9 cellular contexts compared by ENCODE assay signal in the genomic region with DNA sequence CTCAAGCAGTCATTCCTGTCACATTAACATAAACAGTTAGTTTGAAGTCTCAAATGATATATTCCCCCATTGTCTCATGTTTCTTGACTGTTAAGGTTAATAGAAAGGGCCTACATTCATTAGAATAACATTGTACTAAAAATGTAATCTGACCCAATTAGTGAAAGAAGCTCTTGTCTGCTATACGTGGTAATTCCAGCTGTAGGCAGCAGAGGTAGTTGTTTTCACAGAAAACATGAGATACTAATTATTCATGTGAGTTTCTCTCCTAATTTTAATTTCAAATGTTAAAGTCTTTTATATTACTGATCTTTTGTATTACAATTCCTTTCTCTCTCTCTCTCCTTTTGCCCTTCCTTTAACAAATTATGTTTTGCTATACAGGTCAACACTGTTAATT. TPM values are rescaled to one million over a fixed set of nuclear protein-coding genes. Genes with fewer than 3 reads are reported as not detected.
DNase-seq lines count a peak whose midpoint lies in the region; ATAC-seq and TF ChIP-seq lines count a peak whose summit lies in the region.
"Had no signal": no experiment of that assay in that cellular context is flagged by ENCODE, and none has a peak within 500 bp of the region (broad histone marks: within the 10 kb centered on the region; RNA-seq: fewer than 3 reads in every experiment).

No MANE protein-coding gene starts in this region.

- H3K27me3 ChIP-seq in GM23248 (replicated peaks; ENCODE audit: insufficient read depth) (no peaks in the 10 kb centered on the region), PC-9 (ENCODE audit: insufficient read depth, low read depth) (no peaks in the 10 kb centered on the region), spleen (replicated peaks in 1 of 7) (no peaks in the 10 kb centered on the region)

- H3F3A ChIP-seq in GM23248 (ENCODE audit: insufficient read depth), result no peaks in the 10 kb centered on the region
- H3F3A ChIP-seq in PC-9 (ENCODE audit: insufficient read depth, low read depth), result no peaks in the 10 kb centered on the region

- WGBS in GM23248 (ENCODE audit: low coverage in 1 of 2, low lambda C conversion rate in 2 of 2, missing lambda C conversion rate in 2 of 2), 2 experiments, result 4 to 5% methylated on average over 1 of the region's 1 CpG
- WGBS in spleen, 5 donors, result 0 to 15% (median 7%) methylated on average over 1 of the region's 1 CpG

- BruUV-seq in PC-9 (replicated peaks; lab: Mats Ljungman, UMichigan), result no TSS peak

- intact Hi-C loops in PC-9 (cut with micrococcal nuclease; ENCODE audit: unreplicated experiment), result loop anchor here (1.0 kb wide), 1 partner anchor 645 kb away; no protein-coding TSS in a partner anchor
- intact Hi-C loops in spleen (cut with DNase I; ENCODE audit: low total_unique reads), result no loop called here

- H2AFZ ChIP-seq in GM23248, result 0 out of 2 replicates have a peak overlapping the region, but pooled peaks have one; percentile 32
- no peak overlapping the region for H2AFZ ChIP-seq in PC-9

- H3K4me2 ChIP-seq in GM23248 (ENCODE audit: unreplicated experiment) (no peak overlapping the region), PC-9 (no peak overlapping the region)

- no peaks in the 10 kb centered on the region for H3K36me3 ChIP-seq in GM23248 (ENCODE audit: low read depth)
- H3K36me3 ChIP-seq in PC-9 (ENCODE audit: low read depth), result no peaks in the 10 kb centered on the region
- no peaks in the 10 kb centered on the region for H3K36me3 ChIP-seq in spleen

- peak; percentile 67 for TF ChIP-seq CTCF in PC-9 (conservative IDR thresholded peaks at IDR 0.05)
- TF ChIP-seq CTCF in spleen (IDR thresholded peaks at IDR 0.05 in 8 of 11, conservative IDR thresholded peaks at IDR 0.05 in 3 of 11), result peak in 9 of 11 experiments; percentile 10 to 55 (median 39)

- H3K9me3 ChIP-seq in GM23248 (ENCODE audit: low read depth) (no peaks in the 10 kb centered on the region), PC-9 (ENCODE audit: insufficient read depth, low read depth) (no peaks in the 10 kb centered on the region), spleen (no peaks in the 10 kb centered on the region)

- H3K4me3 ChIP-seq in GM23248, result no peak overlapping the region
- H3K4me3 ChIP-seq in PC-9, result no peak overlapping the region
- no peak overlapping the region for H3K4me3 ChIP-seq in spleen

- H4K20me1 ChIP-seq in GM23248 (ENCODE audit: insufficient read depth) (no peaks in the 10 kb centered on the region), PC-9 (ENCODE audit: insufficient read depth) (no peaks in the 10 kb centered on the region)

- no peak overlapping the region for H3K9ac ChIP-seq in GM23248

- POLR2A ChIA-PET in PC-9 (lab: Charles Lee; ENCODE audit: unreplicated experiment), result interaction anchor here (0.6 to 0.7 kb wide), 2 partner anchors 53 to 510 kb away, joined by 3 to 5 read pairs; no protein-coding TSS in a partner anchor

- H3K4me1 ChIP-seq in GM23248 (ENCODE audit: insufficient read depth) (no peaks in the 10 kb centered on the region), PC-9 (replicated peaks; ENCODE audit: insufficient read depth) (no peaks in the 10 kb centered on the region), spleen (no peaks in the 10 kb centered on the region)

- peak; percentile 43 for DNase-seq in AG20443 (ENCODE audit: low spot score)
- DNase-seq in GM23248, result peak; percentile 64
- no peak for DNase-seq in PC-9
- DNase-seq in fibroblast of peridontal ligament (ENCODE audit: extremely low read depth), result peak; percentile 60
- no peak for DNase-seq in spleen
- no peak for DNase-seq in HuH-7.5 (ENCODE audit: low spot score)
- DNase-seq in activated T-cell treated with anti-CD3 and anti-CD28 coated beads, Interleukin-2, amount 50 U/mL, for 1 hour, result no peak

- ATAC-seq in HG02588 (IDR thresholded peaks at IDR 0.05; ENCODE audit: unreplicated experiment), result no peak
- ATAC-seq: effector memory CD8-positive, alpha-beta T cell had no signal

- no peaks in the 10 kb centered on the region for H3K9me2 ChIP-seq in GM23248 (ENCODE audit: insufficient read depth)
- H3K9me2 ChIP-seq in PC-9 (ENCODE audit: insufficient read depth), result no peaks in the 10 kb centered on the region

- TF ChIP-seq POLR2A in spleen (IDR thresholded peaks at IDR 0.05), result no peak

- in situ Hi-C loops in GM23248 (cut with MboI), result no loop called here

- no peaks in the 10 kb centered on the region for H3K79me2 ChIP-seq in GM23248 (ENCODE audit: insufficient read depth)
- no peaks in the 10 kb centered on the region for H3K79me2 ChIP-seq in PC-9 (ENCODE audit: low read depth)

- H3K27ac ChIP-seq in GM23248 (no peak overlapping the region), PC-9 (no peak overlapping the region), spleen (no peak overlapping the region)

- CTCF ChIA-PET in PC-9 (lab: Charles Lee), result interaction anchor here (0.6 kb wide), 2 partner anchors 41 to 328 kb away, joined by 3 to 5 read pairs; partner anchors contain the start of gene LHFPL2

RNA-seq across cellular contexts. Expression of gene AP3B1, which starts 26.0 kb away (rescaled TPM):
- total RNA-seq in GM23248 (2014; rRNA removed; shearing (Covaris generic)), result 46.7 and 49.7 TPM in 2 replicates
- polyA plus RNA-seq in GM23248 (2016; fragmentation: Nextera tagmentation; extraction: Ambion mirVana) (40.3 and 43.3 TPM in 2 replicates), spleen (10 to 100 TPM; 27.9 to 38.7 (median 33.1) TPM)
- total RNA-seq in PC-9 (2021) (36.7 and 44.0 TPM in 2 replicates), spleen (10 to 100 TPM; 47.0 to 76.2 (median 49.1) TPM)

RNA-seq across cellular contexts. Expression of gene SCAMP1, which starts 40.0 kb away (rescaled TPM):
- total RNA-seq in GM23248 (2014; rRNA removed; shearing (Covaris generic)), result 57.7 and 89.2 TPM in 2 replicates
- 66.8 and 66.9 TPM in 2 replicates for polyA plus RNA-seq in GM23248 (2016; fragmentation: Nextera tagmentation; extraction: Ambion mirVana)
- 38.7 and 41.1 TPM in 2 replicates for total RNA-seq in PC-9 (2021)
- 10 to 100 TPM; 20.1 to 28.2 (median 23.6) TPM for total RNA-seq in spleen
- 1 to 10 TPM; 3.7 to 5.8 (median 5.2) TPM for polyA plus RNA-seq in spleen

Comparison
In these comparisons a context has a peak if more than half of its experiments do, and no peak if none do; other contexts are left out.
1. DNase-seq: peak in AG20443 (single experiment), GM23248 (single experiment) and fibroblast of peridontal ligament (single experiment); none in PC-9 (0 of 2), spleen (single experiment), HuH-7.5 (single experiment) and activated T-cell treated with anti-CD3 and anti-CD28 coated beads, Interleukin-2, amount 50 U/mL, for 1 hour (single experiment).